22 cellular contexts compared by ENCODE assay signal in genomic region chr10:102020938-102021337, GRCh38. TPM values are rescaled to one million over a fixed set of nuclear protein-coding genes. Genes with fewer than 3 reads are reported as not detected.
DNase-seq lines count a peak whose midpoint lies in the region; ATAC-seq and TF ChIP-seq lines count a peak whose summit lies in the region.
"Had no signal": no experiment of that assay in that cellular context is flagged by ENCODE, and none has a peak within 500 bp of the region (broad histone marks: within the 10 kb centered on the region; RNA-seq: fewer than 3 reads in every experiment).

No MANE protein-coding gene starts in this region.

- no peak for TF ChIP-seq POLR2A in testis (IDR thresholded peaks at IDR 0.05)

- H3K27ac Mint-ChIP-seq in activated CD4-positive, alpha-beta T cell treated with anti-CD3 and anti-CD28 coated beads, Interleukin-2, amount 10 ng/mL, durations not matched to agents 7 days and 5 days: peak overlapping the region; percentile 3
- no peak overlapping the region for H3K27ac Mint-ChIP-seq in activated T-helper 17 cell treated with anti-CD3 and anti-CD28 coated beads, Interleukin-2, amount 50 U/mL, for 72 hours

- TF ChIP-seq CTCF in DND-41 (IDR thresholded peaks at IDR 0.05; ENCODE audit: borderline replicate concordance, extremely low read depth, low read length, poor library complexity, severe bottlenecking) (no peak), Panc1 (IDR thresholded peaks at IDR 0.05) (no peak), testis (IDR thresholded peaks at IDR 0.05) (no peak), PC-9 (conservative IDR thresholded peaks at IDR 0.05) (no peak)

- peaks cover 36% of the 10 kb centered on the region for H3K36me3 Mint-ChIP-seq in activated CD4-positive, alpha-beta T cell treated with anti-CD3 and anti-CD28 coated beads, Interleukin-2, amount 10 ng/mL, durations not matched to agents 7 days and 5 days (ENCODE audit: low read depth)
- peaks cover 79% of the 10 kb centered on the region for H3K36me3 Mint-ChIP-seq in activated T-helper 17 cell treated with anti-CD3 and anti-CD28 coated beads, Interleukin-2, amount 50 U/mL, for 72 hours (ENCODE audit: low read depth)

- no TSS peak for BruUV-seq in Panc1 (replicated peaks; lab: Mats Ljungman, UMichigan)
- no TSS peak for BruUV-seq in PC-9 (replicated peaks; lab: Mats Ljungman, UMichigan)

- H3F3A ChIP-seq in PC-9 (ENCODE audit: insufficient read depth, low read depth): no peaks in the 10 kb centered on the region

- ATAC-seq in DND-41 (ENCODE audit: insufficient read depth, low read depth) (peak; percentile 47; the same call in 2 of the 3 replicates), Panc1 (peak; percentile 48; the same call in 1 of the 2 replicates)
- ATAC-seq in activated T-helper 17 cell treated with anti-CD3 and anti-CD28 coated beads, Interleukin-2, amount 50 U/mL, for 72 hours (replicated peaks): peak; percentile 40
- ATAC-seq: HepG2, Right ventricle myocardium inferior had no signal

- POLR2A ChIA-PET in activated CD4-positive, alpha-beta T cell treated with anti-CD3 and anti-CD28 coated beads, Interleukin-2, amount 10 ng/mL, durations not matched to agents 7 days and 5 days (lab: Charles Lee): no interaction called here
- POLR2A ChIA-PET in Panc1 (lab: Charles Lee): interaction anchor here (0.6 kb wide), 1 partner anchor 62 kb away, joined by 3 read pairs; no protein-coding TSS in a partner anchor
- POLR2A ChIA-PET in PC-9 (lab: Charles Lee; ENCODE audit: unreplicated experiment): no interaction called here

- H3K9ac ChIP-seq in DND-41 (ENCODE audit: low read depth, low read length): no peak overlapping the region

- no peaks in the 10 kb centered on the region for H3K27me3 ChIP-seq in DND-41 (ENCODE audit: insufficient read depth, low read length, poor library complexity)
- H3K27me3 ChIP-seq in Panc1 (ENCODE audit: control insufficient read depth, insufficient read depth, low read length): no peaks in the 10 kb centered on the region
- H3K27me3 ChIP-seq in testis: no peaks in the 10 kb centered on the region
- no peaks in the 10 kb centered on the region for H3K27me3 ChIP-seq in PC-9 (ENCODE audit: insufficient read depth, low read depth)

- peak; percentile 24 for DNase-seq in activated CD4-positive, alpha-beta T cell treated with anti-CD3 and anti-CD28 coated beads, Interleukin-2, amount 10 ng/mL, durations not matched to agents 7 days and 5 days
- no peak for DNase-seq in activated CD4-positive, alpha-beta T cell treated with anti-CD3 and anti-CD28 coated beads for 1 hour
- DNase-seq in DND-41 (peak; percentile 26), Panc1 (ENCODE audit: low read depth, low spot score) (no peak), testis (no peak), PC-9 (no peak)
- DNase-seq: Calu3; CD8-positive, alpha-beta memory T cell; DMS153; GDM1; GOT3; HCEC 1CT; KBM-7; MM.1S; NCI-H1092; NCI-H1436 treated with DMSO at 0.1 percent for 48 hours; NCI-H1930 had no signal

- H3K36me3 ChIP-seq in DND-41 (ENCODE audit: insufficient read depth, low read length) (peaks cover 70% of the 10 kb centered on the region), Panc1 (ENCODE audit: control insufficient read depth, insufficient read depth, low read length) (no peaks in the 10 kb centered on the region; the same call in 1 of the 2 replicates), testis (ENCODE audit: low read depth, missing control alignments) (no peaks in the 10 kb centered on the region), PC-9 (ENCODE audit: low read depth) (no peaks in the 10 kb centered on the region)

- WGBS in testis, 2 donors: 91 to 96% methylated on average over 2 of the region's 2 CpGs

- H3K79me2 ChIP-seq in DND-41 (ENCODE audit: insufficient read depth, low read length) (no peaks in the 10 kb centered on the region), PC-9 (ENCODE audit: low read depth) (no peaks in the 10 kb centered on the region)

- no peaks in the 10 kb centered on the region for H3K27me3 Mint-ChIP-seq in activated CD4-positive, alpha-beta T cell treated with anti-CD3 and anti-CD28 coated beads, Interleukin-2, amount 10 ng/mL, durations not matched to agents 7 days and 5 days
- H3K27me3 Mint-ChIP-seq in activated T-helper 17 cell treated with anti-CD3 and anti-CD28 coated beads, Interleukin-2, amount 50 U/mL, for 72 hours: no peaks in the 10 kb centered on the region
- H3K27me3 Mint-ChIP-seq: CD8-positive, alpha-beta memory T cell had no signal

- H4K20me1 ChIP-seq in DND-41 (ENCODE audit: insufficient read depth, low read length) (no peaks in the 10 kb centered on the region), PC-9 (ENCODE audit: insufficient read depth) (no peaks in the 10 kb centered on the region)

- peaks cover 2% of the 10 kb centered on the region for H3K4me1 Mint-ChIP-seq in activated CD4-positive, alpha-beta T cell treated with anti-CD3 and anti-CD28 coated beads, Interleukin-2, amount 10 ng/mL, durations not matched to agents 7 days and 5 days
- no peaks in the 10 kb centered on the region for H3K4me1 Mint-ChIP-seq in activated T-helper 17 cell treated with anti-CD3 and anti-CD28 coated beads, Interleukin-2, amount 50 U/mL, for 72 hours

- no peaks in the 10 kb centered on the region for H3K9me2 ChIP-seq in PC-9 (ENCODE audit: insufficient read depth)

- CTCF ChIA-PET in activated CD4-positive, alpha-beta T cell treated with anti-CD3 and anti-CD28 coated beads, Interleukin-2, amount 10 ng/mL, durations not matched to agents 7 days and 5 days (lab: Charles Lee): interaction anchor here (0.6 to 1.9 kb wide), 7 partner anchors 14 to 316 kb away, joined by 3 to 7 read pairs (median 4); no protein-coding TSS in a partner anchor
- CTCF ChIA-PET in Panc1 (lab: Charles Lee) (interaction anchor here (0.7 kb wide), 1 partner anchor 128 kb away, joined by 5 read pairs; no protein-coding TSS in a partner anchor), PC-9 (lab: Charles Lee) (interaction anchor here (0.6 kb wide), 1 partner anchor 808 kb away, joined by 3 read pairs; no protein-coding TSS in a partner anchor)

- H3K4me3 ChIP-seq in DND-41 (ENCODE audit: low read depth in 1 of 2, low read length in 2 of 2): no peak overlapping the region
- H3K4me3 ChIP-seq in Panc1 (ENCODE audit: low read depth in 2 of 2, low read length in 2 of 2): no peak overlapping the region
- no peak overlapping the region for H3K4me3 ChIP-seq in testis
- H3K4me3 ChIP-seq in PC-9: no peak overlapping the region

- no peak overlapping the region for H2AFZ ChIP-seq in DND-41 (ENCODE audit: low read depth, low read length)
- no peak overlapping the region for H2AFZ ChIP-seq in PC-9

- H3K27ac ChIP-seq in DND-41 (ENCODE audit: low read length) (no peak overlapping the region), Panc1 (ENCODE audit: low read length) (no peak overlapping the region), testis (no peak overlapping the region), PC-9 (no peak overlapping the region)
- H3K27ac ChIP-seq: C4-2B, HL-60 had no signal

- H3K9me3 ChIP-seq in DND-41 (ENCODE audit: insufficient read depth, low read length, severe bottlenecking): peaks cover 3% of the 10 kb centered on the region
- H3K9me3 ChIP-seq in Panc1 (ENCODE audit: control insufficient read depth, insufficient read depth, low read depth, low read length): no peaks in the 10 kb centered on the region
- no peaks in the 10 kb centered on the region for H3K9me3 ChIP-seq in testis
- H3K9me3 ChIP-seq in PC-9 (ENCODE audit: insufficient read depth, low read depth): no peaks in the 10 kb centered on the region

- H3K4me3 Mint-ChIP-seq in activated CD4-positive, alpha-beta T cell treated with anti-CD3 and anti-CD28 coated beads, Interleukin-2, amount 10 ng/mL, durations not matched to agents 7 days and 5 days: no peak overlapping the region
- no peak overlapping the region for H3K4me3 Mint-ChIP-seq in activated T-helper 17 cell treated with anti-CD3 and anti-CD28 coated beads, Interleukin-2, amount 50 U/mL, for 72 hours
- H3K4me3 Mint-ChIP-seq: CD8-positive, alpha-beta memory T cell had no signal

- intact Hi-C loops in Panc1 (cut with micrococcal nuclease; ENCODE audit: unreplicated experiment) (no loop called here), testis (cut with DNase I; ENCODE audit: low total_unique reads) (no loop called here), PC-9 (cut with micrococcal nuclease; ENCODE audit: unreplicated experiment) (no loop called here)

- in situ Hi-C loops in Panc1 (cut with HindIII; ENCODE audit: low pct_unique_long_range_greater_than_20kb, low sequenced_read_pairs): no loop called here

- H3K4me2 ChIP-seq in DND-41 (ENCODE audit: insufficient read depth, low read length) (no peak overlapping the region), PC-9 (no peak overlapping the region)

- peaks cover 3% of the 10 kb centered on the region for H3K9me3 Mint-ChIP-seq in activated CD4-positive, alpha-beta T cell treated with anti-CD3 and anti-CD28 coated beads, Interleukin-2, amount 10 ng/mL, durations not matched to agents 7 days and 5 days
- H3K9me3 Mint-ChIP-seq in activated T-helper 17 cell treated with anti-CD3 and anti-CD28 coated beads, Interleukin-2, amount 50 U/mL, for 72 hours: no peaks in the 10 kb centered on the region
- H3K9me3 Mint-ChIP-seq: CD8-positive, alpha-beta memory T cell had no signal

- no peaks in the 10 kb centered on the region for H3K4me1 ChIP-seq in DND-41 (ENCODE audit: insufficient read depth, low read length)
- H3K4me1 ChIP-seq in Panc1 (ENCODE audit: control insufficient read depth, insufficient read depth, low read length): no peaks in the 10 kb centered on the region
- H3K4me1 ChIP-seq in testis: no peaks in the 10 kb centered on the region
- no peaks in the 10 kb centered on the region for H3K4me1 ChIP-seq in PC-9 (replicated peaks; ENCODE audit: insufficient read depth)

RNA-seq across cellular contexts. Expression of gene ARMH3, which starts 35.0 kb away (rescaled TPM):
- total RNA-seq in activated CD4-positive, alpha-beta T cell treated with anti-CD3 and anti-CD28 coated beads, Interleukin-2, amount 10 ng/mL, durations not matched to agents 7 days and 5 days: 10 to 100 TPM; 22.1 to 23.6 TPM
- 30.6 TPM for total RNA-seq in Panc1 (2021; ENCODE audit: unreplicated experiment)
- polyA plus RNA-seq in Panc1 (2012; ENCODE audit: insufficient read length): 19.3 TPM
- 10 to 100 TPM; 27.7 to 38.5 TPM for total RNA-seq in activated T-helper 17 cell treated with anti-CD3 and anti-CD28 coated beads, Interleukin-2, amount 50 U/mL, for 72 hours
- total RNA-seq in testis: 10 to 100 TPM; 21.6 to 23.7 TPM
- 20.2 TPM for polyA plus RNA-seq in testis (ENCODE audit: insufficient read depth, low read depth, low replicate concordance)
- total RNA-seq in PC-9 (2021): 12.0 and 12.8 TPM in 2 replicates

RNA-seq across cellular contexts. Expression of gene HPS6, which starts 44.2 kb away (rescaled TPM):
- total RNA-seq in activated CD4-positive, alpha-beta T cell treated with anti-CD3 and anti-CD28 coated beads, Interleukin-2, amount 10 ng/mL, durations not matched to agents 7 days and 5 days: 10 to 100 TPM; 18.3 to 25.3 TPM
- total RNA-seq in Panc1 (2021; ENCODE audit: unreplicated experiment) (34.5 TPM), testis (10 to 100 TPM; 19.6 to 23.2 TPM), PC-9 (2021) (12.5 and 16.9 TPM in 2 replicates)
- 32.4 TPM for polyA plus RNA-seq in Panc1 (2012; ENCODE audit: insufficient read length)
- total RNA-seq in activated T-helper 17 cell treated with anti-CD3 and anti-CD28 coated beads, Interleukin-2, amount 50 U/mL, for 72 hours: 10 to 100 TPM; 12.5 to 21.6 TPM
- 9.7 TPM for polyA plus RNA-seq in testis (ENCODE audit: insufficient read depth, low read depth, low replicate concordance)

Comparison
In these comparisons a context has a peak if more than half of its experiments do, and no peak if none do; other contexts are left out.
1. DNase-seq: peak in activated CD4-positive, alpha-beta T cell treated with anti-CD3 and anti-CD28 coated beads, Interleukin-2, amount 10 ng/mL, durations not matched to agents 7 days and 5 days (single experiment) and DND-41 (single experiment); none in activated CD4-positive, alpha-beta T cell treated with anti-CD3 and anti-CD28 coated beads for 1 hour (single experiment), Panc1 (single experiment), testis (single experiment) and PC-9 (0 of 2).
2. Peak in every context shown above with its lines, with median percentiles within 50 percentile points of each other: ATAC-seq.